In genomic region chr6:133512410-133513016, GRCh38 we compare ENCODE assay signal across 8 cellular contexts.
DNase-seq lines count a peak whose midpoint lies in the region; ATAC-seq and TF ChIP-seq lines count a peak whose summit lies in the region.

No MANE protein-coding gene starts in this region.

- intact Hi-C loops in thyroid gland (cut with DNase I) = loop anchor here (5.0 to 10.0 kb wide), 2 partner anchors 328 to 690 kb away; no protein-coding TSS in a partner anchor

- H3K9me3 Mint-ChIP-seq in stimulated activated effector memory CD8-positive, alpha-beta T cell treated with anti-CD3 and anti-CD28 coated beads, Interleukin-12 subunit alpha, Interleukin-12 subunit beta, amount 100 ng/mL, for 72 hours = no peaks in the 10 kb centered on the region

- TF ChIP-seq CTCF in Peyer's patch (IDR thresholded peaks at IDR 0.05) = peak in 4 of 6 experiments; percentile 19 to 52 (median 46)
- peak; percentile 30 for TF ChIP-seq CTCF in coronary artery (IDR thresholded peaks at IDR 0.05)
- TF ChIP-seq CTCF in thyroid gland (IDR thresholded peaks at IDR 0.05) = peak; percentile 16 to 86 (median 72)

- in situ Hi-C loops in G401 (cut with HindIII; ENCODE audit: low sequenced_read_pairs) = no loop called here

- no peaks in the 10 kb centered on the region for H3K27me3 ChIP-seq in Peyer's patch
- H3K27me3 ChIP-seq in thyroid gland = no peaks in the 10 kb centered on the region

- no peak overlapping the region for H3K4me3 Mint-ChIP-seq in stimulated activated effector memory CD8-positive, alpha-beta T cell treated with anti-CD3 and anti-CD28 coated beads, Interleukin-12 subunit alpha, Interleukin-12 subunit beta, amount 100 ng/mL, for 72 hours

- no peaks in the 10 kb centered on the region for H3K36me3 Mint-ChIP-seq in stimulated activated effector memory CD8-positive, alpha-beta T cell treated with anti-CD3 and anti-CD28 coated beads, Interleukin-12 subunit alpha, Interleukin-12 subunit beta, amount 100 ng/mL, for 72 hours

- no peaks in the 10 kb centered on the region for H3K36me3 ChIP-seq in Peyer's patch
- no peaks in the 10 kb centered on the region for H3K36me3 ChIP-seq in thyroid gland

- ATAC-seq in HG03196 (IDR thresholded peaks at IDR 0.05; ENCODE audit: unreplicated experiment) = peak; percentile 53
- no peak for ATAC-seq in stimulated activated effector memory CD8-positive, alpha-beta T cell treated with anti-CD3 and anti-CD28 coated beads, Interleukin-12 subunit alpha, Interleukin-12 subunit beta, amount 100 ng/mL, for 72 hours

- no peak for TF ChIP-seq POLR2A in Peyer's patch (IDR thresholded peaks at IDR 0.05)
- TF ChIP-seq POLR2A in thyroid gland (IDR thresholded peaks at IDR 0.05) = no peak

- WGBS in thyroid gland, 2 donors = 30 to 34% methylated on average over 4 of the region's 4 CpGs

- no peaks in the 10 kb centered on the region for H3K9me3 ChIP-seq in Peyer's patch
- no peaks in the 10 kb centered on the region for H3K9me3 ChIP-seq in thyroid gland

- H3K4me1 Mint-ChIP-seq in stimulated activated effector memory CD8-positive, alpha-beta T cell treated with anti-CD3 and anti-CD28 coated beads, Interleukin-12 subunit alpha, Interleukin-12 subunit beta, amount 100 ng/mL, for 72 hours = no peaks in the 10 kb centered on the region

- DNase-seq in G401 (ENCODE audit: low spot score) (peak; percentile 63), Peyer's patch (peak in 1 of 3 donors; percentile 49), coronary artery (ENCODE audit: low spot score) (no peak), lung microvascular endothelial cell (ENCODE audit: low read depth in 2 of 2) (peak; percentile 52 to 71), thyroid gland (peak; percentile 52 to 68)
- DNase-seq in stimulated activated effector memory CD8-positive, alpha-beta T cell treated with anti-CD3 and anti-CD28 coated beads, Interleukin-12 subunit alpha, Interleukin-12 subunit beta, amount 100 ng/mL, for 72 hours (ENCODE audit: low spot score in 2 of 2) = no peak
- no peak for DNase-seq in activated effector memory CD4-positive, alpha-beta T cell treated with Interleukin-2 at 50 U/mL for 16 hours

- no peaks in the 10 kb centered on the region for H3K4me1 ChIP-seq in Peyer's patch
- no peaks in the 10 kb centered on the region for H3K4me1 ChIP-seq in thyroid gland

- H3K27ac ChIP-seq in Peyer's patch (no peak overlapping the region), coronary artery (no peak overlapping the region), thyroid gland (no peak overlapping the region)

- no peak overlapping the region for H3K4me3 ChIP-seq in Peyer's patch
- H3K4me3 ChIP-seq in coronary artery = no peak overlapping the region
- no peak overlapping the region for H3K4me3 ChIP-seq in thyroid gland (replicated peaks in 1 of 3)

- H3K27ac Mint-ChIP-seq in stimulated activated effector memory CD8-positive, alpha-beta T cell treated with anti-CD3 and anti-CD28 coated beads, Interleukin-12 subunit alpha, Interleukin-12 subunit beta, amount 100 ng/mL, for 72 hours = no peak overlapping the region

Comparison
In these comparisons a context has a peak if more than half of its experiments do, and no peak if none do; other contexts are left out.
1. DNase-seq: peak in G401 (single experiment), lung microvascular endothelial cell (2 of 2) and thyroid gland (2 of 2); none in coronary artery (single experiment), stimulated activated effector memory CD8-positive, alpha-beta T cell treated with anti-CD3 and anti-CD28 coated beads, Interleukin-12 subunit alpha, Interleukin-12 subunit beta, amount 100 ng/mL, for 72 hours (0 of 2) and activated effector memory CD4-positive, alpha-beta T cell treated with Interleukin-2 at 50 U/mL for 16 hours (single experiment).
2. Peak in every context shown above with its lines, with median percentiles within 50 percentile points of each other: CTCF ChIP-seq.